In genomic region chr2:31388736-31389135, GRCh38 we compare ENCODE assay signal across 16 cellular contexts. TPM values are rescaled to one million over a fixed set of nuclear protein-coding genes. Genes with fewer than 3 reads are reported as not detected.
DNase-seq lines count a peak whose midpoint lies in the region; ATAC-seq and TF ChIP-seq lines count a peak whose summit lies in the region.
"Had no signal": no experiment of that assay in that cellular context is flagged by ENCODE, and none has a peak within 500 bp of the region (broad histone marks: within the 10 kb centered on the region; RNA-seq: fewer than 3 reads in every experiment).

No MANE protein-coding gene starts in this region.

- TF ChIP-seq CTCF in RWPE2 (IDR thresholded peaks at IDR 0.05; ENCODE audit: poor library complexity, severe bottlenecking) (no peak), coronary artery (IDR thresholded peaks at IDR 0.05) (no peak), Caco-2 (IDR thresholded peaks at IDR 0.05; ENCODE audit: insufficient read depth in 1 of 2, low read depth in 1 of 2, low read length in 1 of 2, severe bottlenecking in 1 of 2, unreplicated experiment in 1 of 2) (no peak)

- H3K36me3 ChIP-seq in RWPE2 (ENCODE audit: low read depth) (peaks cover 29% of the 10 kb centered on the region), Caco-2 (ENCODE audit: control insufficient read depth, insufficient read depth, low read length) (no peaks in the 10 kb centered on the region)
- H3K36me3 ChIP-seq: BE2C had no signal

- H3K27ac ChIP-seq in RWPE2 (ENCODE audit: poor library complexity, severe bottlenecking): peak overlapping the region; percentile 100
- H3K27ac ChIP-seq in coronary artery: no peak overlapping the region

- H3K4me3 ChIP-seq in RWPE2 (ENCODE audit: severe bottlenecking) (no peak overlapping the region), coronary artery (no peak overlapping the region), Caco-2 (ENCODE audit: low read depth, low read length) (no peak overlapping the region)
- H3K4me3 ChIP-seq: GM23338 had no signal

- H3K27ac Mint-ChIP-seq in stimulated activated effector memory CD8-positive, alpha-beta T cell treated with anti-CD3 and anti-CD28 coated beads, Interleukin-12 subunit alpha, Interleukin-12 subunit beta, amount 100 ng/mL, for 72 hours: no peak overlapping the region
- no peak overlapping the region for H3K27ac Mint-ChIP-seq in Caco-2 (ENCODE audit: unreplicated experiment)
- no peak overlapping the region for H3K27ac Mint-ChIP-seq in activated T-cell treated with anti-CD3 and anti-CD28 coated beads, Interleukin-2, amount 50 U/mL, for 72 hours
- H3K27ac Mint-ChIP-seq: CD4-positive, CD25-positive, alpha-beta regulatory T cell; CD8-positive, alpha-beta memory T cell; GM23338 had no signal

- H3K27me3 Mint-ChIP-seq in Caco-2 (ENCODE audit: insufficient read depth, unreplicated experiment): no peaks in the 10 kb centered on the region
- no peaks in the 10 kb centered on the region for H3K27me3 Mint-ChIP-seq in activated T-cell treated with anti-CD3 and anti-CD28 coated beads, Interleukin-2, amount 50 U/mL, for 72 hours (ENCODE audit: low read depth)

- intact Hi-C loops in Caco-2 (cut with micrococcal nuclease; ENCODE audit: unreplicated experiment): no loop called here

- H3K9me3 ChIP-seq in RWPE2 (ENCODE audit: severe bottlenecking) (no peaks in the 10 kb centered on the region), Caco-2 (no peaks in the 10 kb centered on the region)
- H3K9me3 ChIP-seq: BE2C had no signal

- H3K4me3 Mint-ChIP-seq in stimulated activated effector memory CD8-positive, alpha-beta T cell treated with anti-CD3 and anti-CD28 coated beads, Interleukin-12 subunit alpha, Interleukin-12 subunit beta, amount 100 ng/mL, for 72 hours: no peak overlapping the region
- H3K4me3 Mint-ChIP-seq in Caco-2 (ENCODE audit: unreplicated experiment): no peak overlapping the region
- no peak overlapping the region for H3K4me3 Mint-ChIP-seq in activated T-cell treated with anti-CD3 and anti-CD28 coated beads, Interleukin-2, amount 50 U/mL, for 72 hours
- H3K4me3 Mint-ChIP-seq: CD4-positive, CD25-positive, alpha-beta regulatory T cell; CD8-positive, alpha-beta memory T cell; GM23338 had no signal

- no peaks in the 10 kb centered on the region for H3K27me3 ChIP-seq in RWPE2 (ENCODE audit: insufficient read depth, poor library complexity, severe bottlenecking)
- H3K27me3 ChIP-seq in Caco-2 (replicated peaks; ENCODE audit: control insufficient read depth, insufficient read depth, low read length): no peaks in the 10 kb centered on the region
- H3K27me3 ChIP-seq: BE2C had no signal

- CTCF ChIA-PET in Caco-2 (lab: Charles Lee): no interaction called here

- peaks cover 42% of the 10 kb centered on the region for H3K4me1 ChIP-seq in RWPE2 (ENCODE audit: insufficient read depth, poor library complexity, severe bottlenecking)
- H3K4me1 ChIP-seq in Caco-2: no peaks in the 10 kb centered on the region
- H3K4me1 ChIP-seq: BE2C had no signal

- ATAC-seq in RWPE2 (ENCODE audit: low read depth): no peak
- peak; percentile 5 for ATAC-seq in stimulated activated effector memory CD8-positive, alpha-beta T cell treated with anti-CD3 and anti-CD28 coated beads, Interleukin-12 subunit alpha, Interleukin-12 subunit beta, amount 100 ng/mL, for 72 hours
- ATAC-seq in activated T-cell treated with anti-CD3 and anti-CD28 coated beads, Interleukin-2, amount 50 U/mL, for 72 hours (replicated peaks in 1 of 2): no peak

- DNase-seq in RWPE2 (ENCODE audit: low spot score) (no peak), coronary artery (ENCODE audit: low spot score) (peak; percentile 49), islet precursor cell (peak; percentile 32), Caco-2 (no peak), NOMO-1 treated with dmso at 0.1 percent for 144 hours (lab: John Stamatoyannopoulos, UW; ENCODE audit: unreplicated experiment) (no peak)
- DNase-seq in stimulated activated effector memory CD8-positive, alpha-beta T cell treated with anti-CD3 and anti-CD28 coated beads, Interleukin-12 subunit alpha, Interleukin-12 subunit beta, amount 100 ng/mL, for 72 hours (ENCODE audit: low spot score in 2 of 2): peak in 1 of 2 donors; percentile 37
- no peak for DNase-seq in activated CD4-positive, alpha-beta T cell treated with anti-CD3 and anti-CD28 coated beads, Interleukin-2, amount 50 U/mL, for 48 hours
- no peak for DNase-seq in activated T-cell treated with anti-CD3 and anti-CD28 coated beads, Interleukin-2, amount 50 U/mL, for 72 hours
- DNase-seq: ACHN; BE2C; C1 segment of cervical spinal cord; CD4-positive, CD25-positive, alpha-beta regulatory T cell; CD8-positive, alpha-beta memory T cell; COR-L47; HCEC 1CT had no signal

- no peaks in the 10 kb centered on the region for H3K9me3 Mint-ChIP-seq in stimulated activated effector memory CD8-positive, alpha-beta T cell treated with anti-CD3 and anti-CD28 coated beads, Interleukin-12 subunit alpha, Interleukin-12 subunit beta, amount 100 ng/mL, for 72 hours
- H3K9me3 Mint-ChIP-seq in Caco-2 (ENCODE audit: unreplicated experiment): no peaks in the 10 kb centered on the region
- H3K9me3 Mint-ChIP-seq in activated T-cell treated with anti-CD3 and anti-CD28 coated beads, Interleukin-2, amount 50 U/mL, for 72 hours: no peaks in the 10 kb centered on the region
- H3K9me3 Mint-ChIP-seq: CD4-positive, CD25-positive, alpha-beta regulatory T cell; CD8-positive, alpha-beta memory T cell; GM23338 had no signal

- POLR2A ChIA-PET in Caco-2 (lab: Charles Lee): no interaction called here

- no TSS peak for BruUV-seq in Caco-2 (replicated peaks; lab: Mats Ljungman, UMichigan)

- no peaks in the 10 kb centered on the region for H3K4me1 Mint-ChIP-seq in stimulated activated effector memory CD8-positive, alpha-beta T cell treated with anti-CD3 and anti-CD28 coated beads, Interleukin-12 subunit alpha, Interleukin-12 subunit beta, amount 100 ng/mL, for 72 hours
- no peaks in the 10 kb centered on the region for H3K4me1 Mint-ChIP-seq in Caco-2 (ENCODE audit: low read depth, unreplicated experiment)
- H3K4me1 Mint-ChIP-seq in activated T-cell treated with anti-CD3 and anti-CD28 coated beads, Interleukin-2, amount 50 U/mL, for 72 hours (ENCODE audit: low read depth): peaks cover 7% of the 10 kb centered on the region
- H3K4me1 Mint-ChIP-seq: CD4-positive, CD25-positive, alpha-beta regulatory T cell; CD8-positive, alpha-beta memory T cell had no signal

- H3K36me3 Mint-ChIP-seq in stimulated activated effector memory CD8-positive, alpha-beta T cell treated with anti-CD3 and anti-CD28 coated beads, Interleukin-12 subunit alpha, Interleukin-12 subunit beta, amount 100 ng/mL, for 72 hours: no peaks in the 10 kb centered on the region
- H3K36me3 Mint-ChIP-seq in Caco-2 (ENCODE audit: insufficient read depth, unreplicated experiment): no peaks in the 10 kb centered on the region
- no peaks in the 10 kb centered on the region for H3K36me3 Mint-ChIP-seq in activated T-cell treated with anti-CD3 and anti-CD28 coated beads, Interleukin-2, amount 50 U/mL, for 72 hours (ENCODE audit: insufficient read depth in 2 of 2)
- H3K36me3 Mint-ChIP-seq: CD4-positive, CD25-positive, alpha-beta regulatory T cell; CD8-positive, alpha-beta memory T cell had no signal

RNA-seq across cellular contexts. Expression of gene XDH, which starts 25.8 kb away (rescaled TPM):
- total RNA-seq in Caco-2 (2022): 1.3 and 1.4 TPM in 2 replicates
- under 1 TPM; 0.07 TPM for total RNA-seq in activated T-cell treated with anti-CD3 and anti-CD28 coated beads, Interleukin-2, amount 50 U/mL, for 72 hours
- total RNA-seq: CD4-positive, CD25-positive, alpha-beta regulatory T cell; CD8-positive, alpha-beta memory T cell had no signal

Comparison
In these comparisons a context has a peak if more than half of its experiments do, and no peak if none do; other contexts are left out.
1. DNase-seq: peak in coronary artery (single experiment) and islet precursor cell (single experiment); none in RWPE2 (single experiment), activated CD4-positive, alpha-beta T cell treated with anti-CD3 and anti-CD28 coated beads, Interleukin-2, amount 50 U/mL, for 48 hours (0 of 2), Caco-2 (0 of 2), activated T-cell treated with anti-CD3 and anti-CD28 coated beads, Interleukin-2, amount 50 U/mL, for 72 hours (0 of 2) and NOMO-1 treated with dmso at 0.1 percent for 144 hours (single experiment).